Comparison of ENCODE assay signal across 8 cellular contexts in genomic region chr6:33313105-33313708, GRCh38. TPM values are rescaled to one million over a fixed set of nuclear protein-coding genes. Genes with fewer than 3 reads are reported as not detected.
DNase-seq lines count a peak whose midpoint lies in the region; ATAC-seq and TF ChIP-seq lines count a peak whose summit lies in the region.

No MANE protein-coding gene starts in this region.

- H3K27me3 ChIP-seq in Panc1 (ENCODE audit: control insufficient read depth, insufficient read depth, low read length) (no peaks in the 10 kb centered on the region), left ventricle myocardium inferior (ENCODE audit: low read depth) (no peaks in the 10 kb centered on the region), psoas muscle (ENCODE audit: insufficient read depth in 3 of 3, low read length in 2 of 3) (no peaks in the 10 kb centered on the region)

- POLR2A ChIA-PET in Panc1 (lab: Charles Lee) (interaction anchor here (0.6 to 1.1 kb wide), 2 partner anchors 37 to 1343 kb away, joined by 5 to 10 read pairs; no protein-coding TSS in a partner anchor), HEK293T (lab: Yijun Ruan, JAX) (interaction anchor here (0.9 to 4.6 kb wide), 8 partner anchors 12 to 341 kb away, joined by 3 to 46 read pairs (median 6); partner anchors contain the start of genes B3GALT4, PFDN6, RGL2 and RPS18)

- H3K27ac ChIP-seq in Panc1 (ENCODE audit: low read length) (peak overlapping the region; percentile 99), left ventricle myocardium inferior (replicated peaks) (peak overlapping the region; percentile 96), psoas muscle (peak overlapping the region; percentile 91)

- BruUV-seq in Panc1 (replicated peaks; lab: Mats Ljungman, UMichigan): no TSS peak

- TF ChIP-seq CTCF in Panc1 (IDR thresholded peaks at IDR 0.05) (no peak), left ventricle myocardium inferior (IDR thresholded peaks at IDR 0.05; ENCODE audit: borderline replicate concordance) (no peak), psoas muscle (IDR thresholded peaks at IDR 0.05) (no peak)

- peak; percentile 58 for DNase-seq in Daoy (ENCODE audit: low read depth)
- DNase-seq in Panc1 (ENCODE audit: low read depth, low spot score): no peak
- peak; percentile 22 for DNase-seq in amniotic epithelial cell (ENCODE audit: low read depth)
- DNase-seq in left ventricle myocardium inferior: peak; percentile 62
- DNase-seq in psoas muscle: peak; percentile 53 to 65
- DNase-seq in HEK293T (ENCODE audit: extremely low spot score): no peak

- CTCF ChIA-PET in Panc1 (lab: Charles Lee): no interaction called here
- CTCF ChIA-PET in HEK293T (lab: Yijun Ruan, JAX): interaction anchor here (1.2 kb wide), 1 partner anchor 12 kb away, joined by 3 read pairs; no protein-coding TSS in a partner anchor

- H3K4me3 ChIP-seq in Panc1 (ENCODE audit: low read depth in 2 of 2, low read length in 2 of 2): peak overlapping the region; percentile 91 to 92
- peak overlapping the region; percentile 88 for H3K4me3 ChIP-seq in left ventricle myocardium inferior
- peak overlapping the region; percentile 98 for H3K4me3 ChIP-seq in psoas muscle

- in situ Hi-C loops in Panc1 (cut with HindIII; ENCODE audit: low pct_unique_long_range_greater_than_20kb, low sequenced_read_pairs): no loop called here

- ATAC-seq in HG03159 (IDR thresholded peaks at IDR 0.05; ENCODE audit: unreplicated experiment): peak; percentile 0
- no peak for ATAC-seq in Panc1
- ATAC-seq in psoas muscle: peak in 2 of 4 donors; percentile 3 to 5
- no peak for ATAC-seq in HG03521 (IDR thresholded peaks at IDR 0.05; ENCODE audit: unreplicated experiment)

- H3K4me1 ChIP-seq in Panc1 (ENCODE audit: control insufficient read depth, insufficient read depth, low read length) (peaks cover 26% of the 10 kb centered on the region), left ventricle myocardium inferior (peaks cover 75% of the 10 kb centered on the region), psoas muscle (peaks cover 33% of the 10 kb centered on the region)

- no peaks in the 10 kb centered on the region for H3K9me3 ChIP-seq in Panc1 (ENCODE audit: control insufficient read depth, insufficient read depth, low read depth, low read length)
- no peaks in the 10 kb centered on the region for H3K9me3 ChIP-seq in left ventricle myocardium inferior (replicated peaks)
- no peaks in the 10 kb centered on the region for H3K9me3 ChIP-seq in psoas muscle

- 1 to 2% (median 1%) methylated on average over 29 to 33 of the region's 33 CpGs for WGBS in psoas muscle, 3 donors

- intact Hi-C loops in Panc1 (cut with micrococcal nuclease; ENCODE audit: unreplicated experiment): no loop called here
- intact Hi-C loops in left ventricle myocardium inferior (cut with micrococcal nuclease): no loop called here
- intact Hi-C loops in psoas muscle (cut with DNase I): loop anchor here in 1 of 2 donors (5.0 kb wide), 1 partner anchor 36 kb away; the partner anchor contains the start of gene B3GALT4

- no peaks in the 10 kb centered on the region; the same call in none of the 2 replicates for H3K36me3 ChIP-seq in Panc1 (ENCODE audit: control insufficient read depth, insufficient read depth, low read length)
- H3K36me3 ChIP-seq in left ventricle myocardium inferior: peaks cover 10% of the 10 kb centered on the region
- peaks cover 0 to 17% of the 10 kb centered on the region in 2 donors for H3K36me3 ChIP-seq in psoas muscle (ENCODE audit: insufficient read depth in 1 of 2, low read depth in 1 of 2)

TF ChIP-seq in HEK293T, 16 proteins besides CTCF, POLR2A, EP300 and RAD21:
- TF ChIP-seq LEF1 (IDR thresholded peaks at IDR 0.05; ENCODE audit: borderline replicate concordance) (no peak), FOXM1 (IDR thresholded peaks at IDR 0.05; ENCODE audit: borderline replicate concordance) (no peak), SUZ12 (IDR thresholded peaks at IDR 0.05) (no peak), CTBP1 (IDR thresholded peaks at IDR 0.05; ENCODE audit: borderline replicate concordance) (no peak), L3MBTL2 (conservative IDR thresholded peaks at IDR 0.05) (no peak), SP1 (IDR thresholded peaks at IDR 0.05) (no peak), TARDBP (IDR thresholded peaks at IDR 0.05) (no peak), FOXA1 (IDR thresholded peaks at IDR 0.05) (no peak), PKNOX1 (IDR thresholded peaks at IDR 0.05) (no peak), NFRKB (IDR thresholded peaks at IDR 0.05) (no peak), FOXK2 (IDR thresholded peaks at IDR 0.05) (no peak), ELF4 (IDR thresholded peaks at IDR 0.05) (no peak), BHLHE40 (IDR thresholded peaks at IDR 0.05; ENCODE audit: borderline replicate concordance) (no peak), ZNF384 (IDR thresholded peaks at IDR 0.05) (no peak; the same call in 1 of the 2 replicates), HDGF (IDR thresholded peaks at IDR 0.05; ENCODE audit: borderline replicate concordance) (no peak), ARNT (IDR thresholded peaks at IDR 0.05) (no peak)

RNA-seq across cellular contexts. Expression of gene TAPBP, which starts 0.7 kb away (rescaled TPM):
- total RNA-seq in Daoy (2014; rRNA removed; shearing (Covaris generic)): 63.6 and 71.1 TPM in 2 replicates
- 246 TPM for total RNA-seq in Panc1 (2021; ENCODE audit: unreplicated experiment)
- 167 TPM for polyA plus RNA-seq in Panc1 (2012; ENCODE audit: insufficient read length)
- total RNA-seq in left ventricle myocardium inferior: 92.3 TPM
- total RNA-seq in psoas muscle: 10 to 100 TPM; 24.4 to 37.4 (median 27.1) TPM
- 10 to 100 TPM in 2 of 3 donors, 1 to 10 TPM in 1; 7.9 to 16.1 (median 10.1) TPM for polyA plus RNA-seq in psoas muscle

RNA-seq across cellular contexts. Expression of gene ZBTB22, which starts 4.3 kb away (rescaled TPM):
- 4.9 and 11.2 TPM in 2 replicates for total RNA-seq in Daoy (2014; rRNA removed; shearing (Covaris generic))
- total RNA-seq in Panc1 (2021; ENCODE audit: unreplicated experiment) (16.0 TPM), left ventricle myocardium inferior (13.3 TPM), psoas muscle (10 to 100 TPM in 2 of 4 donors, 1 to 10 TPM in 2; 7.4 to 19.7 (median 10.1) TPM)
- 16.4 TPM for polyA plus RNA-seq in Panc1 (2012; ENCODE audit: insufficient read length)
- 1 to 10 TPM; 4.7 to 8.4 (median 5.7) TPM for polyA plus RNA-seq in psoas muscle

RNA-seq across cellular contexts. Expression of gene DAXX, which starts 9.6 kb away (rescaled TPM):
- total RNA-seq in Daoy (2014; rRNA removed; shearing (Covaris generic)): 77.0 and 83.4 TPM in 2 replicates
- total RNA-seq in Panc1 (2021; ENCODE audit: unreplicated experiment) (77.6 TPM), left ventricle myocardium inferior (17.7 TPM), psoas muscle (10 to 100 TPM; 22.2 to 36.4 (median 34.2) TPM)
- 81.1 TPM for polyA plus RNA-seq in Panc1 (2012; ENCODE audit: insufficient read length)
- polyA plus RNA-seq in psoas muscle: 10 to 100 TPM; 39.3 to 76.8 (median 59.7) TPM

RNA-seq across cellular contexts. Expression of gene RGL2, which starts 14.5 kb away (rescaled TPM):
- total RNA-seq in Daoy (2014; rRNA removed; shearing (Covaris generic)): 16.7 and 19.2 TPM in 2 replicates
- total RNA-seq in Panc1 (2021; ENCODE audit: unreplicated experiment): 84.4 TPM
- polyA plus RNA-seq in Panc1 (2012; ENCODE audit: insufficient read length): 102 TPM
- total RNA-seq in left ventricle myocardium inferior: 59.4 TPM
- total RNA-seq in psoas muscle: 10 to 100 TPM; 44.5 to 58.3 (median 54.9) TPM
- 10 to 100 TPM; 30.5 to 66.1 (median 51.9) TPM for polyA plus RNA-seq in psoas muscle

RNA-seq across cellular contexts. Expression of gene PFDN6, which starts 23.8 kb away (rescaled TPM):
- total RNA-seq in Daoy (2014; rRNA removed; shearing (Covaris generic)): 126 and 182 TPM in 2 replicates
- total RNA-seq in Panc1 (2021; ENCODE audit: unreplicated experiment) (101 TPM), left ventricle myocardium inferior (47.8 TPM), psoas muscle (10 to 100 TPM; 57.2 to 87.6 (median 75.7) TPM)
- polyA plus RNA-seq in Panc1 (2012; ENCODE audit: insufficient read length): 127 TPM
- polyA plus RNA-seq in psoas muscle: 100 to 1,000 TPM; 223 to 296 (median 248) TPM

Comparison
In these comparisons a context has a peak if more than half of its experiments do, and no peak if none do; other contexts are left out.
1. DNase-seq: peak in Daoy (single experiment), amniotic epithelial cell (single experiment), left ventricle myocardium inferior (single experiment) and psoas muscle (2 of 2); none in Panc1 (single experiment) and HEK293T (single experiment).
2. Peak in every context shown above with its lines, with median percentiles within 50 percentile points of each other: H3K27ac ChIP-seq and H3K4me3 ChIP-seq.